In the genomic region with DNA sequence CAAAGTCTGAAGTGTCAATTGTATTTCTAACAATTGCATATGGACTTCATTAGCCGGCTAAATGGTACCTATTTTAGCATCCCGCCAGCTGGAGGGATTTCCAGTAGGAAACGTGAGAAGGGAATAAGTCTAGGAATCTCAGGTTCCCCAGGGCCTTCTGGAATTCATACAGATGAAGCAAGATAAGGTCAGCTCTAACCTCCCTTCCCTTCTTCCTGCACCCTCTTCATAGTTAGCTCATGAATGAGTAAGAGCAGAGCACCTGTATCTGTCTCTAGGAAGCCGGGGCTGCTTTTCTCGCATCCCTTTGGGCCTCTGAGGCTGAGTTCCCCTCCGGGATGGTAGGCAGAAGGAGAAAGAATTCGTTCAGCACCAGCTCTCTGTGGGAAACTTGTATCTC, we compare ENCODE assay signal across 24 cellular contexts.
"Had no signal": no experiment of that assay in that cellular context is flagged by ENCODE, and none has a peak within 500 bp of the region (broad histone marks: within the 10 kb centered on the region; RNA-seq: fewer than 3 reads in every experiment).

No MANE protein-coding gene starts in this region.

- ATAC-seq: left cardiac atrium; left lung; lower lobe of right lung; naive thymus-derived CD8-positive, alpha-beta T cell; psoas muscle; right lobe of liver; stimulated activated memory B cell treated with anti-CD40 and anti-IgM and Interleukin-4, amounts not matched to agents 10 μg/mL and 1 μg/mL and 100 μg/mL, for 72 hours; stimulated activated naive CD8-positive, alpha-beta T cell treated with anti-CD3 and anti-CD28 coated beads, Interleukin-15, amount 100 ng/mL, for 72 hours had no signal

- H3K4me3 ChIP-seq: left lung, lower lobe of right lung, psoas muscle, right lobe of liver, smooth muscle cell, tibial nerve, upper lobe of left lung, vagina had no signal

- DNase-seq: hippocampal formation; kidney glomerular epithelial cell; left cardiac atrium; left lung; lower lobe of right lung; mesenchymal stem cell; naive thymus-derived CD8-positive, alpha-beta T cell; occipital lobe; psoas muscle; right lobe of liver; stimulated activated CD4-positive, alpha-beta T cell treated with anti-CD3 and anti-CD28 coated beads, Interleukin-1b, Interleukin-23, amount 100 ng/mL, for 48 hours; stimulated activated CD4-positive, alpha-beta T cell treated with anti-CD3 and anti-CD28 coated beads, Interleukin-2, amount 100 ng/mL, for 48 hours; stimulated activated CD4-positive, alpha-beta T cell treated with anti-CD3 and anti-CD28 coated beads, Interleukin-4, amount 100 ng/mL, for 4 hours; stimulated activated CD8-positive, alpha-beta memory T cell treated with anti-CD3 and anti-CD28 coated beads, Interleukin-4, amount 100 ng/mL, for 48 hours; stimulated activated naive CD4-positive, alpha-beta T cell treated with Interleukin-2 at 50 U/mL for 16 hours; stimulated activated naive CD8-positive, alpha-beta T cell treated with anti-CD3 and anti-CD28 coated beads, Interleukin-15, amount 100 ng/mL, for 72 hours; substantia nigra; upper lobe of left lung had no signal

- H3K79me2 ChIP-seq: parathyroid adenoma had no signal

- H3K36me3 ChIP-seq: left lung, lower lobe of right lung, neutrophil, right lobe of liver, tibial nerve, upper lobe of left lung, vagina had no signal

- H3K9me3 ChIP-seq: left lung, lower lobe of right lung, neutrophil, psoas muscle, right lobe of liver, tibial nerve, upper lobe of left lung, vagina had no signal

- H3K4me1 ChIP-seq: left lung, lower lobe of right lung, parathyroid adenoma, psoas muscle, right lobe of liver, tibial nerve, upper lobe of left lung, vagina had no signal

- H3K27ac ChIP-seq: left lung, lower lobe of right lung, neutrophil, parathyroid adenoma, psoas muscle, right lobe of liver, tibial nerve, upper lobe of left lung, vagina had no signal

- H3K4me2 ChIP-seq: smooth muscle cell had no signal

- H2AFZ ChIP-seq: parathyroid adenoma had no signal

- H3K9ac ChIP-seq: parathyroid adenoma had no signal

- H3K27me3 ChIP-seq: neutrophil, right lobe of liver, tibial nerve, upper lobe of left lung, vagina had no signal
